10 cellular contexts compared by ENCODE assay signal in the genomic region with DNA sequence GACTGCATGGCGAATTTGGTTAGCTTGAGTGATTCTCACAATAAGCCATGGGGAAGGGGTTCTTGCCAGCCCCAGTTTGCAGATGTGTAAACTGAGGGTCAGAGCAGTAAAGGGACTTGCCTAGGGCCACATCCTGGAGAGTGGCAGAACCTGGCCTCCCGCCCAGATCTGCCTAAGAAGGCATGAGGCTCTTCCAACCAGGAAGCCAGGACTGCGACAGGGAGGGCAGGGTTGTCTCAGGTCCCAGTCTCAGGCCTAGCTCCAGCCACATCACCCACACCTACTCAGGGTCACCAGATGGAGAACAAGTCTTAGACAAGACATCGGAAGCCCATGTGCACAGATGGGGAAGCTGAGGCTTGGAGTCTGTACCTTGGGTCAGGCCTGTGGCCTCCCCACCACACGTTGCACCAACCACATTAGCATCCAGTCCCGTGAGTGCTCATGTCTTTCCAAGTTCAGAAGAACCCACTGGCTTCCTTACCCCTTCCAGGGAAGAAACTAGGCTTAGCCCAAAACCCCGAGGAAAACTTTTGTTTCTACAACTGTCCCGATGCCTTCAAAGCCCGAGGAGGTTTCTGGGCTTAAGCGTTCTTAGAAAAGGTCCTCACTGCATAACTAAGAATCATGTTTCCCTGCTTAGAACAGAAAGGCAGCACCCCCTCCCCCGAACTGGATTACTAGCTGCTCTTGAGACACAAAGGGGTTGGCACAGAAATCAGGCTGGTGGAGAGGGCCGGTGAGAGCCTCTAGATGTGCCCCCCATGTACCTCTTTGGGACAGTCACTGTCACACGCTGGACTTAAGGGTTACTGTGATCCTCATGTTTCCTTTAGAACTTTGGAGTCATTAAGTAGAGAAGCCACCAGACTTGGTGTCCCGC. TPM values are rescaled to one million over a fixed set of nuclear protein-coding genes. Genes with fewer than 3 reads are reported as not detected.
DNase-seq lines count a peak whose midpoint lies in the region; ATAC-seq and TF ChIP-seq lines count a peak whose summit lies in the region.
"Had no signal": no experiment of that assay in that cellular context is flagged by ENCODE, and none has a peak within 500 bp of the region (broad histone marks: within the 10 kb centered on the region; RNA-seq: fewer than 3 reads in every experiment).

No MANE protein-coding gene starts in this region.

- peaks cover 65% of the 10 kb centered on the region for H3K36me3 Mint-ChIP-seq in T-helper 2 cell treated with Interferon-gamma antibody and Interleukin-4, amounts not matched to agents 5 μg/mL and 100 μg/mL, for 36 hours (ENCODE audit: low read depth)

- H3K27me3 Mint-ChIP-seq in T-helper 2 cell treated with Interferon-gamma antibody and Interleukin-4, amounts not matched to agents 5 μg/mL and 100 μg/mL, for 36 hours (ENCODE audit: low read depth): no peaks in the 10 kb centered on the region
- H3K27me3 Mint-ChIP-seq in stimulated activated naive CD8-positive, alpha-beta T cell treated with anti-CD3 and anti-CD28 coated beads, Interleukin-15, amount 100 ng/mL, for 72 hours: no peaks in the 10 kb centered on the region

- TF ChIP-seq CTCF in heart right ventricle (IDR thresholded peaks at IDR 0.05): no peak

- DNase-seq in DMS 273 (lab: John Stamatoyannopoulos, UW; ENCODE audit: unreplicated experiment) (peak; percentile 34), DMS 273 treated with DMSO at 0.1 percent for 48 hours (lab: John Stamatoyannopoulos, UW) (no peak), heart right ventricle (no peak), NCI-H2029 (lab: John Stamatoyannopoulos, UW) (no peak), NCI-H524 (lab: John Stamatoyannopoulos, UW) (no peak)
- DNase-seq in T-helper 2 cell treated with Interferon-gamma antibody and Interleukin-4, amounts not matched to agents 5 μg/mL and 100 μg/mL, for 36 hours (ENCODE audit: low spot score): no peak
- DNase-seq in stimulated activated naive CD8-positive, alpha-beta T cell treated with anti-CD3 and anti-CD28 coated beads, Interleukin-15, amount 100 ng/mL, for 72 hours: peak in 1 of 2 donors; percentile 36
- DNase-seq: NCI-H226 had no signal

- H3K9me3 ChIP-seq in heart right ventricle: no peaks in the 10 kb centered on the region

- intact Hi-C loops in heart right ventricle (cut with DNase I): loop anchor here in 6 of 10 donors (2.0 to 10.0 kb wide), 4 partner anchors 61 to 97 kb away; no protein-coding TSS in a partner anchor

- ATAC-seq in heart right ventricle (peak in 6 of 8 donors; percentile 0 to 20 (median 12)), GM18858 (IDR thresholded peaks at IDR 0.05; ENCODE audit: unreplicated experiment) (no peak)
- no peak for ATAC-seq in stimulated activated naive CD8-positive, alpha-beta T cell treated with anti-CD3 and anti-CD28 coated beads, Interleukin-15, amount 100 ng/mL, for 72 hours

- WGBS in heart right ventricle, 2 donors: 24 to 32% methylated on average over 14 of the region's 14 CpGs

- no peaks in the 10 kb centered on the region for H3K36me3 ChIP-seq in heart right ventricle

- peak overlapping the region; percentile 96 for H3K27ac Mint-ChIP-seq in T-helper 2 cell treated with Interferon-gamma antibody and Interleukin-4, amounts not matched to agents 5 μg/mL and 100 μg/mL, for 36 hours
- peak overlapping the region; percentile 98 for H3K27ac Mint-ChIP-seq in stimulated activated naive CD8-positive, alpha-beta T cell treated with anti-CD3 and anti-CD28 coated beads, Interleukin-15, amount 100 ng/mL, for 72 hours

- H3K27me3 ChIP-seq in heart right ventricle: no peaks in the 10 kb centered on the region

- H3K27ac ChIP-seq in heart right ventricle: peak overlapping the region; percentile 89 to 99 (median 98)
- H3K27ac ChIP-seq: 22Rv1 had no signal

- peaks cover 43% of the 10 kb centered on the region for H3K4me1 Mint-ChIP-seq in T-helper 2 cell treated with Interferon-gamma antibody and Interleukin-4, amounts not matched to agents 5 μg/mL and 100 μg/mL, for 36 hours (ENCODE audit: low read depth)
- peaks cover 54% of the 10 kb centered on the region for H3K4me1 Mint-ChIP-seq in stimulated activated naive CD8-positive, alpha-beta T cell treated with anti-CD3 and anti-CD28 coated beads, Interleukin-15, amount 100 ng/mL, for 72 hours

- H3K4me3 Mint-ChIP-seq in T-helper 2 cell treated with Interferon-gamma antibody and Interleukin-4, amounts not matched to agents 5 μg/mL and 100 μg/mL, for 36 hours: peak overlapping the region; percentile 89
- H3K4me3 Mint-ChIP-seq in stimulated activated naive CD8-positive, alpha-beta T cell treated with anti-CD3 and anti-CD28 coated beads, Interleukin-15, amount 100 ng/mL, for 72 hours: peak overlapping the region; percentile 91 to 92

- H3K4me1 ChIP-seq in heart right ventricle: peaks cover 38 to 76% (median 63%) of the 10 kb centered on the region in 9 donors

- no peaks in the 10 kb centered on the region for H3K9me3 Mint-ChIP-seq in T-helper 2 cell treated with Interferon-gamma antibody and Interleukin-4, amounts not matched to agents 5 μg/mL and 100 μg/mL, for 36 hours
- no peaks in the 10 kb centered on the region for H3K9me3 Mint-ChIP-seq in stimulated activated naive CD8-positive, alpha-beta T cell treated with anti-CD3 and anti-CD28 coated beads, Interleukin-15, amount 100 ng/mL, for 72 hours

- peak overlapping the region; percentile 59 to 92 (median 84) for H3K4me3 ChIP-seq in heart right ventricle

RNA-seq across cellular contexts. Expression of a gene that starts 2.3 kb away (rescaled TPM):
- total RNA-seq in heart right ventricle: 10 to 100 TPM; 21.0 to 53.1 (median 32.3) TPM
- polyA plus RNA-seq in heart right ventricle: 10 to 100 TPM in 1 of 2 donors, 1 to 10 TPM in 1; 7.0 to 27.3 TPM

RNA-seq across cellular contexts. Expression of a gene that starts 15.5 kb away (rescaled TPM):
- 100 to 1,000 TPM in 5 of 10 donors, 10 to 100 TPM in 5; 76.1 to 140 (median 102) TPM for total RNA-seq in heart right ventricle
- polyA plus RNA-seq in heart right ventricle: 100 to 1,000 TPM in 1 of 2 donors, 10 to 100 TPM in 1; 42.6 to 129 TPM

Comparison
In these comparisons a context has a peak if more than half of its experiments do, and no peak if none do; other contexts are left out.
1. ATAC-seq: peak in heart right ventricle (6 of 8); none in stimulated activated naive CD8-positive, alpha-beta T cell treated with anti-CD3 and anti-CD28 coated beads, Interleukin-15, amount 100 ng/mL, for 72 hours (single experiment) and GM18858 (single experiment).